ENCODE assay signal across 1 cellular context in genomic region chr11:126484266-126484665, GRCh38.
A peak's percentile ranks its signal among the peaks of the same experiment; 100 is the strongest.
TF ChIP-seq lines count a peak whose summit lies in the region.

No MANE protein-coding gene starts in this region.

TF ChIP-seq in K562, 482 proteins besides CTCF, POLR2A, EP300 and RAD21 (continued from another document):
- TF ChIP-seq ZNF140 (CRISPR knock-in tag; IDR thresholded peaks at IDR 0.05) (no peak), MAFG (tag; conservative IDR thresholded peaks at IDR 0.05) (peak; percentile 74), ZBED1 (IDR thresholded peaks at IDR 0.05) (no peak), ATF3 (IDR thresholded peaks at IDR 0.05) (no peak), ATF3 (CRISPR knock-in tag; conservative IDR thresholded peaks at IDR 0.05) (no peak), PTBP1 (IDR thresholded peaks at IDR 0.05; ENCODE audit: low read depth, low read length) (no peak), PCBP1 (IDR thresholded peaks at IDR 0.05; ENCODE audit: low read depth, low read length, poor library complexity, severe bottlenecking) (no peak), RB1 (IDR thresholded peaks at IDR 0.05; ENCODE audit: low read depth) (no peak), ATF6 (CRISPR knock-in tag; IDR thresholded peaks at IDR 0.05) (no peak), NFE2 (IDR thresholded peaks at IDR 0.05; ENCODE audit: low read depth) (peak; percentile 35; the same call in 1 of the 2 replicates), RCOR1 (IDR thresholded peaks at IDR 0.05; ENCODE audit: borderline replicate concordance in 1 of 2, low read depth in 2 of 2, low read length in 2 of 2) (no peak), ZNF282 (CRISPR knock-in tag; IDR thresholded peaks at IDR 0.05) (no peak), TEAD1 (CRISPR knock-in tag; IDR thresholded peaks at IDR 0.05) (no peak), FOXK1 (CRISPR knock-in tag; IDR thresholded peaks at IDR 0.05; ENCODE audit: borderline replicate concordance) (no peak), U2AF2 (optimal IDR thresholded peaks at IDR 0.05; ENCODE audit: low read depth, low read length) (no peak), E2F6 (IDR thresholded peaks at IDR 0.05; ENCODE audit: borderline replicate concordance in 1 of 2, extremely low read depth in 1 of 2, insufficient read depth in 1 of 2, insufficient read length in 1 of 2, low read depth in 1 of 2, low read length in 1 of 2, poor library complexity in 1 of 2, severe bottlenecking in 1 of 2) (no peak), ZNF398 (CRISPR knock-in tag; IDR thresholded peaks at IDR 0.05) (no peak), NFIC (IDR thresholded peaks at IDR 0.05) (no peak), NFE2L1 (tag; IDR thresholded peaks at IDR 0.05; ENCODE audit: borderline replicate concordance, low read depth) (peak; percentile 60), ZNF121 (CRISPR knock-in tag; conservative IDR thresholded peaks at IDR 0.05) (no peak), ESRRB (CRISPR knock-in tag; IDR thresholded peaks at IDR 0.05; ENCODE audit: borderline replicate concordance) (no peak), TBP (optimal IDR thresholded peaks at IDR 0.05; ENCODE audit: low read depth, low read length) (no peak)
- TF ChIP-seq, protein P1, sequence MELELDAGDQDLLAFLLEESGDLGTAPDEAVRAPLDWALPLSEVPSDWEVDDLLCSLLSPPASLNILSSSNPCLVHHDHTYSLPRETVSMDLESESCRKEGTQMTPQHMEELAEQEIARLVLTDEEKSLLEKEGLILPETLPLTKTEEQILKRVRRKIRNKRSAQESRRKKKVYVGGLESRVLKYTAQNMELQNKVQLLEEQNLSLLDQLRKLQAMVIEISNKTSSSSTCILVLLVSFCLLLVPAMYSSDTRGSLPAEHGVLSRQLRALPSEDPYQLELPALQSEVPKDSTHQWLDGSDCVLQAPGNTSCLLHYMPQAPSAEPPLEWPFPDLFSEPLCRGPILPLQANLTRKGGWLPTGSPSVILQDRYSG (tag; conservative IDR thresholded peaks at IDR 0.05; ENCODE audit: low read depth): no peak
- TF ChIP-seq, protein P2, sequence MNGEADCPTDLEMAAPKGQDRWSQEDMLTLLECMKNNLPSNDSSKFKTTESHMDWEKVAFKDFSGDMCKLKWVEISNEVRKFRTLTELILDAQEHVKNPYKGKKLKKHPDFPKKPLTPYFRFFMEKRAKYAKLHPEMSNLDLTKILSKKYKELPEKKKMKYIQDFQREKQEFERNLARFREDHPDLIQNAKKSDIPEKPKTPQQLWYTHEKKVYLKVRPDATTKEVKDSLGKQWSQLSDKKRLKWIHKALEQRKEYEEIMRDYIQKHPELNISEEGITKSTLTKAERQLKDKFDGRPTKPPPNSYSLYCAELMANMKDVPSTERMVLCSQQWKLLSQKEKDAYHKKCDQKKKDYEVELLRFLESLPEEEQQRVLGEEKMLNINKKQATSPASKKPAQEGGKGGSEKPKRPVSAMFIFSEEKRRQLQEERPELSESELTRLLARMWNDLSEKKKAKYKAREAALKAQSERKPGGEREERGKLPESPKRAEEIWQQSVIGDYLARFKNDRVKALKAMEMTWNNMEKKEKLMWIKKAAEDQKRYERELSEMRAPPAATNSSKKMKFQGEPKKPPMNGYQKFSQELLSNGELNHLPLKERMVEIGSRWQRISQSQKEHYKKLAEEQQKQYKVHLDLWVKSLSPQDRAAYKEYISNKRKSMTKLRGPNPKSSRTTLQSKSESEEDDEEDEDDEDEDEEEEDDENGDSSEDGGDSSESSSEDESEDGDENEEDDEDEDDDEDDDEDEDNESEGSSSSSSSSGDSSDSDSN (IDR thresholded peaks at IDR 0.05; ENCODE audit: borderline replicate concordance in 1 of 2, low read depth in 2 of 2, low read length in 2 of 2): no peak
- TF ChIP-seq, protein P3, sequence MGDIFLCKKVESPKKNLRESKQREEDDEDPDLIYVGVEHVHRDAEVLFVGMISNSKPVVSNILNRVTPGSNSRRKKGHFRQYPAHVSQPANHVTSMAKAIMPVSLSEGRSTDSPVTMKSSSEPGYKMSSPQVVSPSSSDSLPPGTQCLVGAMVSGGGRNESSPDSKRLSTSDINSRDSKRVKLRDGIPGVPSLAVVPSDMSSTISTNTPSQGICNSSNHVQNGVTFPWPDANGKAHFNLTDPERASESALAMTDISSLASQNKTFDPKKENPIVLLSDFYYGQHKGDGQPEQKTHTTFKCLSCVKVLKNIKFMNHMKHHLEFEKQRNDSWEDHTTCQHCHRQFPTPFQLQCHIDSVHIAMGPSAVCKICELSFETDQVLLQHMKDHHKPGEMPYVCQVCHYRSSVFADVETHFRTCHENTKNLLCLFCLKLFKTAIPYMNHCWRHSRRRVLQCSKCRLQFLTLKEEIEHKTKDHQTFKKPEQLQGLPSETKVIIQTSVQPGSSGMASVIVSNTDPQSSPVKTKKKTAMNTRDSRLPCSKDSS (IDR thresholded peaks at IDR 0.05; ENCODE audit: low read depth, partially characterized antibody): no peak
